ENCODE assay signal across 24 cellular contexts in the genomic region with DNA sequence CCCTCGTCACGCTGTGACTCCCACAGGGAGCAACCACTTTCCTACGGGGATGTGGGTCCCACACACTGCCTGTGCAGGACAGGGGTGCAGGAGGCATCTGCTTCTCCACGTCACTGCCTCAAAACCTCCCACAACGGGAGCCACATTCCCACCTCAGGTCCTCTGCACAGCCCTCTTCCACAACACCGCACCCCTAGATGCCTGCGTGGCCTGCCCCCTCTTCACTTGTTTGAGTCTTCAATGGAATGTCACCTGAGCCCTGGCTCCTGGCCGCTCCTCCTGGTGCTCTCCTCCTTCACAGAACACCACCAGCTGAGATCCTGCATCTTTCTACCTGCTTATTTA.
A peak's percentile ranks its signal among the peaks of the same experiment; 100 is the strongest.
DNase-seq lines count a peak whose midpoint lies in the region; ATAC-seq, FAIRE-seq and TF ChIP-seq lines count a peak whose summit lies in the region.
"Had no signal": no experiment of that assay in that cellular context is flagged by ENCODE, and none has a peak within 500 bp of the region (broad histone marks: within the 10 kb centered on the region; RNA-seq: fewer than 3 reads in every experiment).

No MANE protein-coding gene starts in this region.

- H3K36me3 ChIP-seq in HepG2 (replicated peaks in 1 of 2; ENCODE audit: control insufficient read depth in 1 of 2, insufficient read depth in 2 of 2, low read length in 2 of 2) (peaks cover 1 to 19% of the 10 kb centered on the region in 2 experiments; a peak in 2 of 5 replicates), gastrocnemius medialis (no peaks in the 10 kb centered on the region)
- H3K36me3 ChIP-seq: thyroid gland had no signal

- H3K9me3 ChIP-seq in HepG2 (ENCODE audit: low read length) (no peaks in the 10 kb centered on the region), gastrocnemius medialis (no peaks in the 10 kb centered on the region)
- H3K9me3 ChIP-seq: psoas muscle, thyroid gland had no signal

- peaks cover 32 to 54% of the 10 kb centered on the region in 2 donors for H3K36me3 Mint-ChIP-seq in stimulated activated naive B cell treated with anti-CD40 and anti-IgM and Interleukin-4, amounts not matched to agents 10 μg/mL and 1 μg/mL and 100 μg/mL, for 72 hours
- H3K36me3 Mint-ChIP-seq in naive thymus-derived CD8-positive, alpha-beta T cell, result peaks cover 0 to 11% (median 5%) of the 10 kb centered on the region in 3 donors
- H3K36me3 Mint-ChIP-seq: natural killer cell treated with Interleukin-12 subunit alpha and Interleukin-12 subunit beta and Interleukin-15 and Interleukin-18, amount 100 ng/mL, for 72 hours had no signal

- BruUV-seq in HepG2 (replicated peaks; lab: Mats Ljungman, UMichigan), result no TSS peak

- no peak for TF ChIP-seq POLR2A in HepG2 (IDR thresholded peaks at IDR 0.05; ENCODE audit: insufficient read depth in 1 of 2, low read depth in 2 of 2, low read length in 2 of 2)
- TF ChIP-seq POLR2A in gastrocnemius medialis (IDR thresholded peaks at IDR 0.05), result no peak

- H3K4me1 ChIP-seq in HepG2 (ENCODE audit: insufficient read depth, low read length) (peaks cover 61% of the 10 kb centered on the region), gastrocnemius medialis (peaks cover 29 to 34% of the 10 kb centered on the region in 2 donors)

- H4K20me1 ChIP-seq in HepG2 (ENCODE audit: insufficient read depth, low read length), result no peaks in the 10 kb centered on the region

- H3K4me3 ChIP-seq in HepG2 (replicated peaks in 1 of 3; ENCODE audit: insufficient read depth in 1 of 3, low read depth in 2 of 3, low read length in 3 of 3) (no peak overlapping the region), gastrocnemius medialis (no peak overlapping the region)
- H3K4me3 ChIP-seq: PC-9, psoas muscle, thyroid gland had no signal

- H3K27me3 ChIP-seq in HepG2 (ENCODE audit: control insufficient read depth in 1 of 2, insufficient read depth in 2 of 2, low read length in 2 of 2), result no peaks in the 10 kb centered on the region
- H3K27me3 ChIP-seq in gastrocnemius medialis, result no peaks in the 10 kb centered on the region
- H3K27me3 ChIP-seq: thyroid gland had no signal

- H3K79me2 ChIP-seq in HepG2 (ENCODE audit: insufficient read depth, low read length), result peaks cover 6% of the 10 kb centered on the region

- H3K27ac Mint-ChIP-seq in stimulated activated naive B cell treated with anti-CD40 and anti-IgM and Interleukin-4, amounts not matched to agents 10 μg/mL and 1 μg/mL and 100 μg/mL, for 72 hours, result peak overlapping the region; percentile 89
- H3K27ac Mint-ChIP-seq in naive thymus-derived CD8-positive, alpha-beta T cell, result peak overlapping the region in 4 of 10 donors; percentile 38 to 58 (median 46)
- H3K27ac Mint-ChIP-seq: activated T-helper 1 cell treated with anti-CD3 and anti-CD28 coated beads, Interleukin-12 subunit alpha, Interleukin-12 subunit beta, Interleukin-2, Interleukin-4 antibody, amounts not matched to agents 30 ng/mL and 10 ng/mL and 1 ng/mL, durations not matched to agents 14 hours and 24 hours and 36 hours; natural killer cell treated with Interleukin-12 subunit alpha and Interleukin-12 subunit beta and Interleukin-15 and Interleukin-18, amount 100 ng/mL, for 72 hours had no signal

- TF ChIP-seq EP300 in HepG2 (IDR thresholded peaks at IDR 0.05; ENCODE audit: low read depth in 2 of 2, low read length in 2 of 2), result no peak
- no peak for TF ChIP-seq EP300 in HepG2 (CRISPR knock-in tag; IDR thresholded peaks at IDR 0.05; ENCODE audit: borderline replicate concordance)

- H3K9me3 Mint-ChIP-seq in stimulated activated naive B cell treated with anti-CD40 and anti-IgM and Interleukin-4, amounts not matched to agents 10 μg/mL and 1 μg/mL and 100 μg/mL, for 72 hours, result no peaks in the 10 kb centered on the region
- H3K9me3 Mint-ChIP-seq in naive thymus-derived CD8-positive, alpha-beta T cell, result no peaks in the 10 kb centered on the region
- H3K9me3 Mint-ChIP-seq: activated T-helper 1 cell treated with anti-CD3 and anti-CD28 coated beads, Interleukin-12 subunit alpha, Interleukin-12 subunit beta, Interleukin-2, Interleukin-4 antibody, amounts not matched to agents 30 ng/mL and 10 ng/mL and 1 ng/mL, durations not matched to agents 14 hours and 24 hours and 36 hours; natural killer cell treated with Interleukin-12 subunit alpha and Interleukin-12 subunit beta and Interleukin-15 and Interleukin-18, amount 100 ng/mL, for 72 hours had no signal

- no peak overlapping the region for H2AFZ ChIP-seq in HepG2 (ENCODE audit: low read length)
- H2AFZ ChIP-seq: PC-9 had no signal

- H3K9ac ChIP-seq in HepG2 (ENCODE audit: insufficient read depth, low read depth, low read length), result no peak overlapping the region

- no peak for FAIRE-seq in HepG2 (lab: Jason Lieb, UNC)
- FAIRE-seq: A204.1, bronchial epithelial cell, frontal cortex had no signal

- ATAC-seq in HepG2, result no peak
- ATAC-seq in stimulated activated naive B cell treated with anti-CD40 and anti-IgM and Interleukin-4, amounts not matched to agents 10 μg/mL and 1 μg/mL and 100 μg/mL, for 72 hours (replicated peaks), result no peak
- no peak for ATAC-seq in stimulated activated naive CD8-positive, alpha-beta T cell treated with anti-CD3 and anti-CD28 coated beads, Interleukin-15, Interleukin-2, amounts not matched to agents 100 U/mL and 50 U/mL, for 24 hours
- ATAC-seq in gastrocnemius medialis, result no peak
- ATAC-seq in naive thymus-derived CD8-positive, alpha-beta T cell, result no peak
- ATAC-seq: natural killer cell treated with Interleukin-12 subunit alpha and Interleukin-12 subunit beta and Interleukin-15 and Interleukin-18, amount 100 ng/mL, for 72 hours; psoas muscle had no signal

- TF ChIP-seq CTCF in HepG2 (CRISPR knock-in tag; IDR thresholded peaks at IDR 0.05) (no peak), gastrocnemius medialis (IDR thresholded peaks at IDR 0.05 in 4 of 5, conservative IDR thresholded peaks at IDR 0.05 in 1 of 5) (no peak)

- peak; percentile 5 for DNase-seq in NCI-H2171 treated with DMSO at 0.1 percent for 48 hours (lab: John Stamatoyannopoulos, UW)
- DNase-seq in NCI-H2171 (lab: John Stamatoyannopoulos, UW), result no peak
- no peak for DNase-seq in HepG2 (ENCODE audit: low spot score)
- no peak for DNase-seq in stimulated activated naive B cell treated with anti-CD40 and anti-IgM and Interleukin-4, amounts not matched to agents 10 μg/mL and 1 μg/mL and 100 μg/mL, for 72 hours
- no peak for DNase-seq in stimulated activated naive CD8-positive, alpha-beta T cell treated with anti-CD3 and anti-CD28 coated beads, Interleukin-15, Interleukin-2, amounts not matched to agents 100 U/mL and 50 U/mL, for 24 hours
- DNase-seq in gastrocnemius medialis, result no peak
- no peak for DNase-seq in naive thymus-derived CD8-positive, alpha-beta T cell
- DNase-seq: activated CD8-positive, alpha-beta memory T cell treated with anti-CD3 and anti-CD28 coated beads for 24 hours; DMS 273 treated with DMSO at 0.1 percent for 48 hours; mammary epithelial cell; MM.1S; NCI-H187 treated with DMSO at 0.1 percent for 48 hours; NCI-H526 treated with DMSO at 0.1 percent for 48 hours; PC-9; T-helper 2 cell; thyroid gland had no signal

- intact Hi-C loops in HepG2 (cut with micrococcal nuclease; ENCODE audit: unreplicated experiment), result loop anchor here (10.0 kb wide), 1 partner anchor 54 kb away; no protein-coding TSS in a partner anchor
- intact Hi-C loops in gastrocnemius medialis (cut with DNase I; ENCODE audit: low total_unique reads), result loop anchor here (5.0 to 10.0 kb wide), 2 partner anchors 33 to 54 kb away; no protein-coding TSS in a partner anchor

- in situ Hi-C loops in HepG2 (cut with HindIII; ENCODE audit: extremely low pct_ligation_motif_present, low pct_unique_long_range_greater_than_20kb) (no loop called here), gastrocnemius medialis (cut with MboI; ENCODE audit: low sequenced_read_pairs in 4 of 4) (no loop called here)

- POLR2A ChIA-PET in HepG2 (lab: Yijun Ruan, JAX), result no interaction called here
- POLR2A ChIA-PET in naive thymus-derived CD8-positive, alpha-beta T cell (lab: Charles Lee), result no interaction called here

- 98% methylated on average over 8 of the region's 8 CpGs for WGBS in HepG2 (ENCODE audit: low lambda C conversion rate)

- peaks cover 7 to 25% of the 10 kb centered on the region in 2 donors for H3K4me1 Mint-ChIP-seq in stimulated activated naive B cell treated with anti-CD40 and anti-IgM and Interleukin-4, amounts not matched to agents 10 μg/mL and 1 μg/mL and 100 μg/mL, for 72 hours
- peaks cover 0 to 8% (median 4%) of the 10 kb centered on the region in 4 donors for H3K4me1 Mint-ChIP-seq in naive thymus-derived CD8-positive, alpha-beta T cell

- no peak overlapping the region for H3K4me2 ChIP-seq in HepG2 (ENCODE audit: low read depth, low read length)
- H3K4me2 ChIP-seq: PC-9 had no signal

- no peaks in the 10 kb centered on the region for H3K27me3 Mint-ChIP-seq in stimulated activated naive B cell treated with anti-CD40 and anti-IgM and Interleukin-4, amounts not matched to agents 10 μg/mL and 1 μg/mL and 100 μg/mL, for 72 hours
- H3K27me3 Mint-ChIP-seq in naive thymus-derived CD8-positive, alpha-beta T cell, result no peaks in the 10 kb centered on the region
- H3K27me3 Mint-ChIP-seq: natural killer cell treated with Interleukin-12 subunit alpha and Interleukin-12 subunit beta and Interleukin-15 and Interleukin-18, amount 100 ng/mL, for 72 hours had no signal

- CTCF ChIA-PET in HepG2 (lab: Yijun Ruan, JAX; ENCODE audit: low intra/inter-chr PET ratio, low total read pairs), result no interaction called here

- peak overlapping the region; percentile 99 for H3K27ac ChIP-seq in cingulate gyrus (ENCODE audit: low read depth, low read length)
- H3K27ac ChIP-seq in HepG2 (ENCODE audit: extremely low read length, insufficient read depth, low read length), result no peak overlapping the region
- no peak overlapping the region for H3K27ac ChIP-seq in gastrocnemius medialis
- H3K27ac ChIP-seq: C4-2B, PC-9 had no signal

- H3K4me3 Mint-ChIP-seq in stimulated activated naive B cell treated with anti-CD40 and anti-IgM and Interleukin-4, amounts not matched to agents 10 μg/mL and 1 μg/mL and 100 μg/mL, for 72 hours, result no peak overlapping the region
- no peak overlapping the region for H3K4me3 Mint-ChIP-seq in naive thymus-derived CD8-positive, alpha-beta T cell
- H3K4me3 Mint-ChIP-seq: activated T-helper 1 cell treated with anti-CD3 and anti-CD28 coated beads, Interleukin-12 subunit alpha, Interleukin-12 subunit beta, Interleukin-2, Interleukin-4 antibody, amounts not matched to agents 30 ng/mL and 10 ng/mL and 1 ng/mL, durations not matched to agents 14 hours and 24 hours and 36 hours; natural killer cell treated with Interleukin-12 subunit alpha and Interleukin-12 subunit beta and Interleukin-15 and Interleukin-18, amount 100 ng/mL, for 72 hours had no signal

- no peak for TF ChIP-seq RAD21 in HepG2 (CRISPR knock-in tag; IDR thresholded peaks at IDR 0.05)
